In genomic region chr9:137588891-137589290, GRCh38 we compare ENCODE assay signal across 11 cellular contexts. TPM values are rescaled to one million over a fixed set of nuclear protein-coding genes. Genes with fewer than 3 reads are reported as not detected.
DNase-seq lines count a peak whose midpoint lies in the region; ATAC-seq and TF ChIP-seq lines count a peak whose summit lies in the region.
"Had no signal": no experiment of that assay in that cellular context is flagged by ENCODE, and none has a peak within 500 bp of the region (broad histone marks: within the 10 kb centered on the region; RNA-seq: fewer than 3 reads in every experiment).

No MANE protein-coding gene starts in this region.

- no peak for ATAC-seq in stimulated activated effector memory CD8-positive, alpha-beta T cell treated with anti-CD3 and anti-CD28 coated beads, Interleukin-12 subunit alpha, Interleukin-12 subunit beta, amount 100 ng/mL, for 72 hours
- no peak for ATAC-seq in body of pancreas

- in situ Hi-C loops in KBM-7 (cut with MboI; ENCODE audit: low pct_unique_long_range_greater_than_20kb, low sequenced_read_pairs), result no loop called here

- H3K27ac ChIP-seq in WERI-Rb-1 (no peak overlapping the region), SJCRH30 (no peak overlapping the region), body of pancreas (no peak overlapping the region)
- H3K27ac ChIP-seq: adrenal gland had no signal

- H3K27ac Mint-ChIP-seq in activated T-cell treated with anti-CD3 and anti-CD28 coated beads, Interleukin-2, amount 50 U/mL, for 24 hours, result peak overlapping the region; percentile 86
- no peak overlapping the region for H3K27ac Mint-ChIP-seq in stimulated activated effector memory CD8-positive, alpha-beta T cell treated with anti-CD3 and anti-CD28 coated beads, Interleukin-12 subunit alpha, Interleukin-12 subunit beta, amount 100 ng/mL, for 72 hours

- H3K36me3 ChIP-seq in WERI-Rb-1 (peaks cover 51% of the 10 kb centered on the region), SJCRH30 (peaks cover 29% of the 10 kb centered on the region), body of pancreas (replicated peaks in 1 of 2; ENCODE audit: insufficient read depth in 1 of 2, low read depth in 2 of 2) (peaks cover 0 to 6% of the 10 kb centered on the region in 2 donors)

- H3K9me3 ChIP-seq in WERI-Rb-1 (ENCODE audit: severe bottlenecking), result no peaks in the 10 kb centered on the region
- H3K9me3 ChIP-seq in SJCRH30 (replicated peaks), result no peaks in the 10 kb centered on the region
- H3K9me3 ChIP-seq in body of pancreas, result no peaks in the 10 kb centered on the region
- H3K9me3 ChIP-seq: adrenal gland had no signal

- peaks cover 59% of the 10 kb centered on the region for H3K36me3 Mint-ChIP-seq in activated T-cell treated with anti-CD3 and anti-CD28 coated beads, Interleukin-2, amount 50 U/mL, for 24 hours (ENCODE audit: low read depth)
- peaks cover 45% of the 10 kb centered on the region for H3K36me3 Mint-ChIP-seq in stimulated activated effector memory CD8-positive, alpha-beta T cell treated with anti-CD3 and anti-CD28 coated beads, Interleukin-12 subunit alpha, Interleukin-12 subunit beta, amount 100 ng/mL, for 72 hours

- TF ChIP-seq CTCF in WERI-Rb-1 (IDR thresholded peaks at IDR 0.05; ENCODE audit: low read depth, low read length), result no peak
- TF ChIP-seq CTCF in fibroblast of mammary gland (conservative IDR thresholded peaks at IDR 0.05; ENCODE audit: control insufficient read depth, insufficient read depth, low read depth, low read length), result no peak
- TF ChIP-seq CTCF in body of pancreas (IDR thresholded peaks at IDR 0.05), result no peak

- no peaks in the 10 kb centered on the region for H3K9me3 Mint-ChIP-seq in activated T-cell treated with anti-CD3 and anti-CD28 coated beads, Interleukin-2, amount 50 U/mL, for 24 hours
- no peaks in the 10 kb centered on the region for H3K9me3 Mint-ChIP-seq in stimulated activated effector memory CD8-positive, alpha-beta T cell treated with anti-CD3 and anti-CD28 coated beads, Interleukin-12 subunit alpha, Interleukin-12 subunit beta, amount 100 ng/mL, for 72 hours

- H3K4me1 ChIP-seq in SJCRH30, result no peaks in the 10 kb centered on the region
- H3K4me1 ChIP-seq in body of pancreas, result peaks cover 47% of the 10 kb centered on the region

- no peak for DNase-seq in activated T-cell treated with anti-CD3 and anti-CD28 coated beads, Interleukin-2, amount 50 U/mL, for 24 hours
- DNase-seq in activated T-cell treated with anti-CD3 and anti-CD28 coated beads, Interleukin-2, amount 50 U/mL, for 48 hours, result no peak
- DNase-seq in WERI-Rb-1, result no peak
- peak; percentile 30 for DNase-seq in fibroblast of mammary gland (ENCODE audit: low read depth)
- DNase-seq in stimulated activated effector memory CD8-positive, alpha-beta T cell treated with anti-CD3 and anti-CD28 coated beads, Interleukin-12 subunit alpha, Interleukin-12 subunit beta, amount 100 ng/mL, for 72 hours (ENCODE audit: low spot score in 2 of 2), result no peak
- DNase-seq in SJCRH30, result no peak
- no peak for DNase-seq in body of pancreas
- no peak for DNase-seq in KBM-7
- DNase-seq: midbrain; NK-92 treated with Interleukin-12 subunit alpha and Interleukin-12 subunit beta, amount 100 ng/mL, for 24 hours had no signal

- no peak for TF ChIP-seq POLR2A in body of pancreas (IDR thresholded peaks at IDR 0.05)

- WGBS in body of pancreas, 2 donors, result 79 to 85% methylated on average over 5 to 6 of the region's 6 CpGs

- H3K27me3 ChIP-seq in WERI-Rb-1 (ENCODE audit: insufficient read depth, low read depth, severe bottlenecking) (no peaks in the 10 kb centered on the region), SJCRH30 (no peaks in the 10 kb centered on the region), body of pancreas (no peaks in the 10 kb centered on the region)
- H3K27me3 ChIP-seq: adrenal gland had no signal

- H3K4me1 Mint-ChIP-seq in activated T-cell treated with anti-CD3 and anti-CD28 coated beads, Interleukin-2, amount 50 U/mL, for 24 hours (ENCODE audit: low read depth), result peaks cover 24% of the 10 kb centered on the region
- peaks cover 19% of the 10 kb centered on the region for H3K4me1 Mint-ChIP-seq in stimulated activated effector memory CD8-positive, alpha-beta T cell treated with anti-CD3 and anti-CD28 coated beads, Interleukin-12 subunit alpha, Interleukin-12 subunit beta, amount 100 ng/mL, for 72 hours

- peak overlapping the region; percentile 50 for H3K4me3 ChIP-seq in WERI-Rb-1 (ENCODE audit: low read depth, low read length)
- peak overlapping the region; percentile 67 for H3K4me3 ChIP-seq in fibroblast of mammary gland (ENCODE audit: control insufficient read depth, low read depth, low read length)
- H3K4me3 ChIP-seq in SJCRH30, result no peak overlapping the region; the same call in 1 of the 2 replicates
- no peak overlapping the region for H3K4me3 ChIP-seq in body of pancreas

- H3K4me3 Mint-ChIP-seq in activated T-cell treated with anti-CD3 and anti-CD28 coated beads, Interleukin-2, amount 50 U/mL, for 24 hours, result peak overlapping the region; percentile 89
- H3K4me3 Mint-ChIP-seq in stimulated activated effector memory CD8-positive, alpha-beta T cell treated with anti-CD3 and anti-CD28 coated beads, Interleukin-12 subunit alpha, Interleukin-12 subunit beta, amount 100 ng/mL, for 72 hours, result peak overlapping the region; percentile 74

- no peaks in the 10 kb centered on the region for H3K27me3 Mint-ChIP-seq in activated T-cell treated with anti-CD3 and anti-CD28 coated beads, Interleukin-2, amount 50 U/mL, for 24 hours

- intact Hi-C loops in body of pancreas (cut with DNase I), result no loop called here

RNA-seq across cellular contexts. Expression of gene ZMYND19, which starts 1.4 kb away (rescaled TPM):
- 46.9 and 48.8 TPM in 2 replicates for total RNA-seq in SJCRH30 (2014; rRNA removed; shearing (Covaris generic))
- total RNA-seq in body of pancreas, result 1 to 10 TPM; 6.6 to 8.8 TPM

RNA-seq across cellular contexts. Expression of gene DPH7, which starts 10.2 kb away (rescaled TPM):
- 27.5 and 31.7 TPM in 2 replicates for total RNA-seq in SJCRH30 (2014; rRNA removed; shearing (Covaris generic))
- total RNA-seq in body of pancreas, result 10 to 100 TPM; 44.4 to 46.5 TPM

RNA-seq across cellular contexts. Expression of gene ARRDC1, which starts 16.6 kb away (rescaled TPM):
- 4.5 and 5.4 TPM in 2 replicates for total RNA-seq in SJCRH30 (2014; rRNA removed; shearing (Covaris generic))
- 10 to 100 TPM; 78.1 to 93.6 TPM for total RNA-seq in body of pancreas

RNA-seq across cellular contexts. Expression of gene EHMT1, which starts 29.9 kb away (rescaled TPM):
- 77.3 and 79.6 TPM in 2 replicates for total RNA-seq in SJCRH30 (2014; rRNA removed; shearing (Covaris generic))
- 10 to 100 TPM; 41.0 to 65.9 TPM for total RNA-seq in body of pancreas

RNA-seq across cellular contexts. Expression of gene MRPL41, which starts 37.2 kb away (rescaled TPM):
- 12.3 and 15.6 TPM in 2 replicates for total RNA-seq in SJCRH30 (2014; rRNA removed; shearing (Covaris generic))
- 10 to 100 TPM; 32.9 to 37.2 TPM for total RNA-seq in body of pancreas

Comparison
In these comparisons a context has a peak if more than half of its experiments do, and no peak if none do; other contexts are left out.
1. H3K4me3 ChIP-seq: peak in WERI-Rb-1 (single experiment) and fibroblast of mammary gland (single experiment); none in SJCRH30 (single experiment) and body of pancreas (0 of 2).
2. RNA of gene ARRDC1, which starts 16.6 kb away (total RNA-seq): 78.1 to 93.6 TPM in body of pancreas; 4.5 to 5.4 TPM in SJCRH30; every median in the first group is over 10 times any median in the second.